Comparison of ENCODE assay signal across 12 cellular contexts in the genomic region with DNA sequence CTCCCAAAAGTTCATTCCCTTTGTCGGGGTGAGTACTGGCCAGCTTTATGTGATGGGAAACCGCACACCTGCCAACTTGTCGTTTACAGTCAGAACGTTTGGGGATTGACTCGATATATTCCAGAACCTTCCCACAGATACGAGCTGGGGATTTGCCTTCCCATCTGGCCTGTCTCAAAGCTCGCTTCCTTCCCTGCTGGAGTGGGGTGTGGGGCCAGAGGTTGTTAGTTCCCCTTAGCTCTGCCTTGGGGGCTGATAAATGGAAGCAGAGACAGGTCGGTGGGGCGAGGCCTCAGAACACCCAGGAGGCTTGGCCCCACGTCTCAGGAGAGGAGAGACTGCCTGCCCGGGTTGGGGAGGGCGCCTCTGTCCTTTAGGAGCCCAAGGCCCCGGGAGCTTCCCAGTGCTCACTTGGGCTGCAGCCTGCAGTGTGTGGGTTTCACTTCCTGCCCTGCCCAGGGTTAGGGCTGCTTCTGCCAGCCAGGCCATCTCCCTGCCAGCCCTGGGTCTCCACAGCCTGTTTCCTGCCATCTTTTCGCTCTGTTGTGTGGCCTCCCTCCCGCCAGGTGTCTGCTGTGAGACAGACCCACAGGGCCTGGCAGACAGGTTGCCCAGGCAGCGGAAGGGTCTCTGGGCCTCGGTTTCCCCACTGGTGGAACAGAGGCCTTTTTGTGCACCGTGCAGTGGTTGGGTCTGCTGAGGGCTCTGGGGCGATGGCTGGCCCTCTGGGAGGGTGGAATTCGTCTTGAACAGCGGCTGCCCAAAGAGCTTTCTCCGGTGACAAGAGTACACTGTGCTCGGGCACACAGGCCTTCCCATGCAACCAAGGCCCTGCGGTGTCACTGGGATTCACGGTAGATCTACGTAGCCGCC. TPM values are rescaled to one million over a fixed set of nuclear protein-coding genes. Genes with fewer than 3 reads are reported as not detected.
DNase-seq lines count a peak whose midpoint lies in the region; ATAC-seq, FAIRE-seq and TF ChIP-seq lines count a peak whose summit lies in the region.
"Had no signal": no experiment of that assay in that cellular context is flagged by ENCODE, and none has a peak within 500 bp of the region (broad histone marks: within the 10 kb centered on the region; RNA-seq: fewer than 3 reads in every experiment).

No MANE protein-coding gene starts in this region.

- no peak overlapping the region for H3K23ac ChIP-seq in neuronal stem cell (ENCODE audit: low read depth, low read length, poor library complexity)

- no peak overlapping the region for H4K91ac ChIP-seq in neuronal stem cell (ENCODE audit: low read depth, low read length, poor library complexity)

- H3K27me3 ChIP-seq in BLaER1 treated with 17β-estradiol and CSF1 and Interleukin-3, amounts not matched to agents 10 nM and 100 nM, result peaks cover 0 to 11% (median 0%) of the 10 kb centered on the region in 11 experiments; a peak in 4 of 22 replicates
- H3K27me3 ChIP-seq in neuronal stem cell (ENCODE audit: control insufficient read depth in 3 of 3, insufficient read depth in 3 of 3, low read depth in 1 of 3, low read length in 3 of 3), result no peaks in the 10 kb centered on the region
- H3K27me3 ChIP-seq: BE2C had no signal

- H3K27ac ChIP-seq in BLaER1 treated with 17β-estradiol and CSF1 and Interleukin-3, amounts not matched to agents 10 nM and 100 nM, result peak overlapping the region; percentile 43 to 80 (median 69); a peak in 21 of 22 replicates
- H3K27ac ChIP-seq in cingulate gyrus (ENCODE audit: low read depth, low read length) (peak overlapping the region; percentile 75), neuronal stem cell (replicated peaks; ENCODE audit: low read length) (no peak overlapping the region)

- H3K18ac ChIP-seq in neuronal stem cell (ENCODE audit: low read length), result no peak overlapping the region

- peak; percentile 57 for DNase-seq in NB4 (ENCODE audit: low read depth)
- no peak for DNase-seq in neuronal stem cell (ENCODE audit: low spot score)
- DNase-seq in superior temporal gyrus (ENCODE audit: extremely low spot score), result no peak
- DNase-seq in GM12892 (ENCODE audit: insufficient read length), result no peak
- DNase-seq in NK-92 treated with Interleukin-12 subunit alpha and Interleukin-12 subunit beta, amount 100 ng/mL, for 24 hours (lab: John Stamatoyannopoulos, UW), result no peak
- DNase-seq: activated T-cell treated with anti-CD3 and anti-CD28 coated beads, Interleukin-2, amount 50 U/mL, for 72 hours; BE2C; cerebellar nuclear complex had no signal

- peaks cover 0 to 31% (median 4%) of the 10 kb centered on the region in 11 experiments; a peak in 8 of 22 replicates for H4K20me1 ChIP-seq in BLaER1 treated with 17β-estradiol and CSF1 and Interleukin-3, amounts not matched to agents 10 nM and 100 nM

- H3K4me3 ChIP-seq in BLaER1 treated with 17β-estradiol and CSF1 and Interleukin-3, amounts not matched to agents 10 nM and 100 nM, result peak overlapping the region in 3 of 10 experiments; percentile 1 to 40 (median 22); a peak in 2 of 20 replicates
- no peak overlapping the region for H3K4me3 ChIP-seq in NB4 (ENCODE audit: low read depth, low read length)
- H3K4me3 ChIP-seq in neuronal stem cell (ENCODE audit: low read length in 2 of 2), result no peak overlapping the region

- H3K36me3 ChIP-seq in BLaER1 treated with 17β-estradiol and CSF1 and Interleukin-3, amounts not matched to agents 10 nM and 100 nM, result peaks cover 1 to 28% (median 13%) of the 10 kb centered on the region in 11 experiments; a peak in 14 of 22 replicates
- H3K36me3 ChIP-seq in neuronal stem cell (replicated peaks in 1 of 2; ENCODE audit: control insufficient read depth in 2 of 2, insufficient read depth in 2 of 2, low read length in 2 of 2), result peaks cover 3 to 40% of the 10 kb centered on the region in 2 donors
- H3K36me3 ChIP-seq: BE2C had no signal

- H2BK120ac ChIP-seq in neuronal stem cell (ENCODE audit: low read depth, low read length), result no peak overlapping the region

- H3K4ac ChIP-seq in neuronal stem cell (ENCODE audit: low read length), result no peak overlapping the region

- peak overlapping the region; percentile 51 to 69 (median 62); a peak in 21 of 22 replicates for H3K9ac ChIP-seq in BLaER1 treated with 17β-estradiol and CSF1 and Interleukin-3, amounts not matched to agents 10 nM and 100 nM
- H3K9ac ChIP-seq in neuronal stem cell (ENCODE audit: low read depth, low read length, poor library complexity), result no peak overlapping the region

- H2AK5ac ChIP-seq in neuronal stem cell (ENCODE audit: low read depth, low read length), result no peak overlapping the region

- ATAC-seq in HG03439 (IDR thresholded peaks at IDR 0.05; ENCODE audit: unreplicated experiment), result no peak
- ATAC-seq: activated T-cell treated with anti-CD3 and anti-CD28 coated beads, Interleukin-2, amount 50 U/mL, for 72 hours had no signal

- H2BK5ac ChIP-seq in neuronal stem cell (ENCODE audit: low read length), result no peak overlapping the region

- no peak overlapping the region for H3K14ac ChIP-seq in neuronal stem cell (ENCODE audit: low read length)

- WGBS in neuronal stem cell (ENCODE audit: extremely low coverage in 2 of 2, insufficient read length in 2 of 2, insufficient replicate concordance in 1 of 2), 2 donors, result no CpG with 5 or more reads among the region's 27 CpGs

- FAIRE-seq in GM12892 (lab: Jason Lieb, UNC), result no peak
- FAIRE-seq: H54 had no signal

- TF ChIP-seq POLR2A in NB4 (IDR thresholded peaks at IDR 0.05; ENCODE audit: extremely low read depth, insufficient read length), result no peak
- no peak for TF ChIP-seq POLR2A in GM12892 (IDR thresholded peaks at IDR 0.05; ENCODE audit: low read depth, low read length)

- H2BK15ac ChIP-seq in neuronal stem cell (ENCODE audit: low read length), result no peak overlapping the region

- H3K4me2 ChIP-seq in BLaER1 treated with 17β-estradiol and CSF1 and Interleukin-3, amounts not matched to agents 10 nM and 100 nM, result peak overlapping the region; percentile 74 to 96 (median 91)
- H3K4me2 ChIP-seq in neuronal stem cell (ENCODE audit: insufficient read depth, low read length, poor library complexity, severe bottlenecking), result no peak overlapping the region

- H3K4me1 ChIP-seq in BLaER1 treated with 17β-estradiol and CSF1 and Interleukin-3, amounts not matched to agents 10 nM and 100 nM, result peaks cover 84 to 99% (median 92%) of the 10 kb centered on the region in 10 experiments
- no peaks in the 10 kb centered on the region for H3K4me1 ChIP-seq in neuronal stem cell (ENCODE audit: control insufficient read depth in 2 of 2, insufficient read depth in 1 of 2, low read depth in 1 of 2, low read length in 2 of 2)
- H3K4me1 ChIP-seq: BE2C had no signal

- no peak overlapping the region for H4K8ac ChIP-seq in neuronal stem cell (ENCODE audit: low read depth, low read length)

- H2AFZ ChIP-seq in neuronal stem cell (ENCODE audit: low read length), result no peak overlapping the region

- H3K9me3 ChIP-seq in BLaER1 treated with 17β-estradiol and CSF1 and Interleukin-3, amounts not matched to agents 10 nM and 100 nM (replicated peaks in 1 of 11), result no peaks in the 10 kb centered on the region
- no peaks in the 10 kb centered on the region for H3K9me3 ChIP-seq in neuronal stem cell (replicated peaks in 1 of 2; ENCODE audit: control insufficient read depth in 2 of 2, insufficient read depth in 1 of 2, low read depth in 1 of 2, low read length in 2 of 2)
- H3K9me3 ChIP-seq: BE2C had no signal

- H3K79me1 ChIP-seq in neuronal stem cell (ENCODE audit: low read depth, low read length), result peaks cover 5% of the 10 kb centered on the region

- peak overlapping the region; percentile 41 for H2BK12ac ChIP-seq in neuronal stem cell (ENCODE audit: low read length)

- TF ChIP-seq CTCF in NB4 (IDR thresholded peaks at IDR 0.05; ENCODE audit: low read depth, low read length), result no peak

RNA-seq across cellular contexts. Expression of gene TEX22, which starts 8.1 kb away (rescaled TPM):
- polyA plus RNA-seq in neuronal stem cell (2013, experiment 1 of 2), result 0.21 TPM
- 0.21 TPM for polyA plus RNA-seq in neuronal stem cell (2013, experiment 2 of 2)
- polyA plus RNA-seq in GM12892 (2012; ENCODE audit: missing spikeins), result 0.32 TPM

RNA-seq across cellular contexts. Expression of gene MTA1, which starts 29.4 kb away (rescaled TPM):
- 199 TPM for polyA plus RNA-seq in neuronal stem cell (2013, experiment 1 of 2)
- 194 TPM for polyA plus RNA-seq in neuronal stem cell (2013, experiment 2 of 2)
- polyA plus RNA-seq in GM12892 (2012; ENCODE audit: missing spikeins), result 24.6 TPM
